ENCODE assay signal across 8 cellular contexts in genomic region chr6:12911387-12911960, GRCh38.
DNase-seq lines count a peak whose midpoint lies in the region; ATAC-seq, FAIRE-seq and TF ChIP-seq lines count a peak whose summit lies in the region.

No MANE protein-coding gene starts in this region.

- no peak for FAIRE-seq in GM12891 (lab: Jason Lieb, UNC)

- peak; percentile 39; the same call in 1 of the 2 replicates for TF ChIP-seq RAD21 in Ishikawa (IDR thresholded peaks at IDR 0.05; ENCODE audit: low read depth)

- H3K27ac ChIP-seq in RWPE1: no peak overlapping the region
- H3K27ac ChIP-seq in foreskin keratinocyte: no peak overlapping the region
- no peak overlapping the region for H3K27ac ChIP-seq in thoracic aorta

- CTCF ChIA-PET in RWPE1 (lab: Yijun Ruan, JAX): interaction anchor here (0.5 to 1.5 kb wide), 9 partner anchors 9 to 1336 kb away, joined by 3 to 5 read pairs (median 4); no protein-coding TSS in a partner anchor

- no peak for TF ChIP-seq POLR2A in GM12891 (IDR thresholded peaks at IDR 0.05; ENCODE audit: low read depth, low read length)

- no peaks in the 10 kb centered on the region for H3K4me1 ChIP-seq in foreskin keratinocyte
- H3K4me1 ChIP-seq in thoracic aorta (ENCODE audit: control insufficient read depth in 1 of 2, low read depth in 2 of 2): peaks cover 0 to 10% of the 10 kb centered on the region in 2 donors

- H3K36me3 ChIP-seq in thoracic aorta: no peaks in the 10 kb centered on the region

- TF ChIP-seq EP300 in Ishikawa (IDR thresholded peaks at IDR 0.05; ENCODE audit: borderline replicate concordance): no peak

- POLR2A ChIA-PET in RWPE1 (lab: Yijun Ruan, JAX; ENCODE audit: low non-redundant PET): no interaction called here

- H3K9me3 ChIP-seq in thoracic aorta: no peaks in the 10 kb centered on the region

- TF ChIP-seq CTCF in RWPE1 (conservative IDR thresholded peaks at IDR 0.05; ENCODE audit: low read depth) (peak; percentile 50), foreskin keratinocyte (conservative IDR thresholded peaks at IDR 0.05) (peak; percentile 69), thoracic aorta (IDR thresholded peaks at IDR 0.05) (peak; percentile 66)

- no peak overlapping the region for H3K4me3 ChIP-seq in thoracic aorta

- H3K27me3 ChIP-seq in foreskin keratinocyte (peaks cover 6% of the 10 kb centered on the region), thoracic aorta (replicated peaks; ENCODE audit: insufficient read depth) (no peaks in the 10 kb centered on the region)

- DNase-seq in COLO829 (ENCODE audit: low spot score) (peak; percentile 51), RWPE1 (ENCODE audit: low spot score) (no peak), foreskin keratinocyte (peak in 1 of 2 donors; percentile 5), thoracic aorta (ENCODE audit: low spot score) (no peak), GM12891 (ENCODE audit: insufficient read length, low spot score) (no peak)

- no peak for ATAC-seq in foreskin keratinocyte
- ATAC-seq in thoracic aorta (ENCODE audit: insufficient number of reproducible peaks, low FRiP score, low read depth): no peak
- no peak for ATAC-seq in HG03520 (IDR thresholded peaks at IDR 0.05; ENCODE audit: unreplicated experiment)
- no peak for ATAC-seq in HG02852 (IDR thresholded peaks at IDR 0.05; ENCODE audit: unreplicated experiment)

TF ChIP-seq in Ishikawa, 13 proteins besides CTCF, POLR2A, EP300 and RAD21:
- TF ChIP-seq NFIC (IDR thresholded peaks at IDR 0.05) (no peak), FOXM1 (IDR thresholded peaks at IDR 0.05; ENCODE audit: borderline replicate concordance, low read depth) (no peak), CREB1 (IDR thresholded peaks at IDR 0.05; ENCODE audit: low read depth) (no peak), TAF1 (IDR thresholded peaks at IDR 0.05; ENCODE audit: low read depth) (no peak), USF1 (IDR thresholded peaks at IDR 0.05) (no peak), MAX (IDR thresholded peaks at IDR 0.05) (no peak), TEAD4 (IDR thresholded peaks at IDR 0.05) (no peak), TCF12 (IDR thresholded peaks at IDR 0.05; ENCODE audit: low read depth) (no peak), EGR1 (IDR thresholded peaks at IDR 0.05) (no peak)

TF ChIP-seq in GM12891, 5 proteins besides CTCF, POLR2A, EP300 and RAD21:
- TF ChIP-seq SPI1 (IDR thresholded peaks at IDR 0.05; ENCODE audit: low read depth, low read length) (no peak), POU2F2 (IDR thresholded peaks at IDR 0.05; ENCODE audit: low read depth, low read length) (no peak), TAF1 (IDR thresholded peaks at IDR 0.05; ENCODE audit: low read depth, low read length) (no peak), PAX5 (IDR thresholded peaks at IDR 0.05; ENCODE audit: insufficient read depth, low read length, severe bottlenecking) (no peak), POLR2AphosphoS5 (IDR thresholded peaks at IDR 0.05; ENCODE audit: low read depth, low read length) (no peak)
TF ChIP-seq in GM12891: peak in this region for 0.
